Comparison of ENCODE assay signal across 8 cellular contexts in the genomic region with DNA sequence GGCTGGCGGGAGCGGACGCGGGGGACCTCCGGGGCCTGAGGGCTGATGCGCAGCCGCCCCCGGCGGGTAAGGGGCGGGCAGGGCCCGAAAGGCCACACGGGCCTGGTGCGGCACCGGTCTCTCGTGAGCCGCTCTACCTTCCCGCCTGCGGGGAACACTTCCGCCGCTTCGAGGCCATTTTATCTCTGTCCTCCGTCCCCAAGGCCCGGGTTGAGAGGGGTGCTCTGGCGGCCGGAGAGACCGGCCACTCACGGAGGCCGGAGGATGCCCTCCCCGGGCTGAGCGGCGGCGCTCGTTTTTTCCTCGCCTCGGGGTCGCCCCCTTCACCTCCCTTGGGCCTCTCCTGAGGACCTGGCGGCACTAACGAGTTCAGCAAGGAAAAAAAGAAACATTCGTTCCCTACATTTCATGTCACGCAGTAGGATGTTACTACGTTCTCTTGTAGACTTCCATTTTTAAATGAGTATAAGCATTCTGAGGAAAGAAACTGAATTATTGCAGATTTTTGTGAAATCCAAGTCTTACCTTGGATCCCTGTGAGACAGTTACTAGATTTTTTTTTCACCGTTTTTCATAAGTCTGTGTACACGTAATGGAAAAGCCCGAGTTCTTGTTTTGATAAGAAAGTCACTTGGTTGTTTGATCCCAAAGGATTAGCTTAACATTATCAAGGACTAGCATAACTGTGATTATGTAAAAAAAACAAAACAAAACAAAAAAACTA. TPM values are rescaled to one million over a fixed set of nuclear protein-coding genes. Genes with fewer than 3 reads are reported as not detected.
DNase-seq lines count a peak whose midpoint lies in the region; ATAC-seq and TF ChIP-seq lines count a peak whose summit lies in the region.

No MANE protein-coding gene starts in this region.

- 0% methylated on average over 31 of the region's 44 CpGs for WGBS in mesenchymal stem cell
- WGBS in tibial nerve, 2 donors, result 0 to 1% methylated on average over 23 to 32 of the region's 44 CpGs

- peak overlapping the region; percentile 97 for H3K9ac ChIP-seq in mesenchymal stem cell (ENCODE audit: low read length)

- peak overlapping the region; percentile 93 to 98 for H3K18ac ChIP-seq in mesenchymal stem cell (ENCODE audit: low read depth in 1 of 2, low read length in 2 of 2)

- peaks cover 3% of the 10 kb centered on the region for H3K9me3 Mint-ChIP-seq in Calu3 (ENCODE audit: low read depth, unreplicated experiment)

- H2BK12ac ChIP-seq in mesenchymal stem cell (ENCODE audit: low read length in 2 of 2), result peak overlapping the region in 1 of 2 experiments; percentile 38

- peak overlapping the region in 1 of 2 experiments; percentile 95 for H3K14ac ChIP-seq in mesenchymal stem cell (ENCODE audit: low read length in 2 of 2)

- H3K4me2 ChIP-seq in mesenchymal stem cell (ENCODE audit: low read length, poor library complexity, severe bottlenecking), result peak overlapping the region; percentile 27

- H2BK120ac ChIP-seq in mesenchymal stem cell (ENCODE audit: low read depth, low read length), result peak overlapping the region; percentile 97

- no TSS peak for BruUV-seq in Calu3 (replicated peaks; lab: Mats Ljungman, UMichigan)

- peak overlapping the region; percentile 85 for H4K8ac ChIP-seq in mesenchymal stem cell (ENCODE audit: low read length)

- peak overlapping the region; percentile 73 for H3K27ac Mint-ChIP-seq in Calu3 (ENCODE audit: unreplicated experiment)

- no peak for TF ChIP-seq CTCF in Calu3 (IDR thresholded peaks at IDR 0.05; ENCODE audit: unreplicated experiment)
- TF ChIP-seq CTCF in tibial nerve (IDR thresholded peaks at IDR 0.05), result no peak

- H3K27ac ChIP-seq in mesenchymal stem cell (ENCODE audit: low read length, poor library complexity, severe bottlenecking) (peak overlapping the region; percentile 80), tibial nerve (peak overlapping the region; percentile 98 to 100 (median 99))

- H2AK5ac ChIP-seq in mesenchymal stem cell (ENCODE audit: low read length, severe bottlenecking), result no peak overlapping the region

- H3K27me3 ChIP-seq in mesenchymal stem cell (ENCODE audit: control insufficient read depth in 1 of 2, insufficient read depth in 1 of 2, low read length in 2 of 2), result no peaks in the 10 kb centered on the region
- H3K27me3 ChIP-seq in tibial nerve, result no peaks in the 10 kb centered on the region

- no peak for TF ChIP-seq POLR2A in tibial nerve (IDR thresholded peaks at IDR 0.05)

- H3K36me3 ChIP-seq in mesenchymal stem cell (ENCODE audit: control insufficient read depth in 1 of 2, insufficient read depth in 2 of 2, low read depth in 1 of 2, low read length in 2 of 2) (peaks cover 0 to 16% of the 10 kb centered on the region in 2 experiments), tibial nerve (no peaks in the 10 kb centered on the region)

- peak overlapping the region; percentile 96 for H2BK15ac ChIP-seq in mesenchymal stem cell (ENCODE audit: low read depth, poor library complexity, severe bottlenecking)

- TF ChIP-seq EP300 in tibial nerve (IDR thresholded peaks at IDR 0.05), result peak in 1 of 2 donors; percentile 21

- H4K91ac ChIP-seq in mesenchymal stem cell (ENCODE audit: low read length), result peak overlapping the region; percentile 86

- H3K4me1 ChIP-seq in mesenchymal stem cell (ENCODE audit: control insufficient read depth, insufficient read depth, low read depth, low read length) (no peaks in the 10 kb centered on the region), tibial nerve (peaks cover 0 to 59% (median 34%) of the 10 kb centered on the region in 4 donors)

- H3K4me3 ChIP-seq in mesenchymal stem cell (ENCODE audit: insufficient read depth in 1 of 2, low read depth in 1 of 2, low read length in 2 of 2) (peak overlapping the region; percentile 85 to 92), tibial nerve (peak overlapping the region; percentile 75 to 96 (median 84))

- peak overlapping the region; percentile 91 for H3K4me3 Mint-ChIP-seq in Calu3 (ENCODE audit: low read depth, unreplicated experiment)

- no peaks in the 10 kb centered on the region for H3K27me3 Mint-ChIP-seq in Calu3 (ENCODE audit: unreplicated experiment)

- peak overlapping the region; percentile 94 to 98 for H3K23ac ChIP-seq in mesenchymal stem cell (ENCODE audit: low read length in 2 of 2)

- peaks cover 5% of the 10 kb centered on the region for H3K4me1 Mint-ChIP-seq in Calu3 (ENCODE audit: low read depth, unreplicated experiment)

- intact Hi-C loops in Calu3 (cut with micrococcal nuclease; ENCODE audit: unreplicated experiment), result loop anchor here (2.0 to 5.0 kb wide), 2 partner anchors 37 to 59 kb away; partner anchors contain the start of gene TCP1

- no peak for DNase-seq in Calu3
- peak; percentile 48 for DNase-seq in RKO (ENCODE audit: low spot score)
- peak; percentile 56 for DNase-seq in dermis blood vessel endothelial cell
- peak; percentile 60 for DNase-seq in mesenchymal stem cell
- DNase-seq in tibial nerve (ENCODE audit: low spot score in 2 of 2), result no peak
- DNase-seq in cerebellar nuclear complex (lab: John Stamatoyannopoulos, UW), result no peak

- CTCF ChIA-PET in Calu3 (lab: Charles Lee), result interaction anchor here (0.6 to 3.1 kb wide), 3 partner anchors 29 to 62 kb away, joined by 4 to 16 read pairs (median 5); partner anchors contain the start of genes MRPL18 and TCP1

- H3K36me3 Mint-ChIP-seq in Calu3 (ENCODE audit: insufficient read depth, unreplicated experiment), result peaks cover 75% of the 10 kb centered on the region

- peaks cover 6% of the 10 kb centered on the region for H3K79me1 ChIP-seq in mesenchymal stem cell (replicated peaks; ENCODE audit: low read length, poor library complexity, severe bottlenecking)

- H3K9me3 ChIP-seq in mesenchymal stem cell (ENCODE audit: control insufficient read depth, low read length) (no peaks in the 10 kb centered on the region), tibial nerve (no peaks in the 10 kb centered on the region)

- H2AFZ ChIP-seq in mesenchymal stem cell (ENCODE audit: low read depth, low read length), result peak overlapping the region; percentile 37

- ATAC-seq in GM19043 (IDR thresholded peaks at IDR 0.05; ENCODE audit: low read depth, unreplicated experiment) (peak; percentile 28), HG03159 (IDR thresholded peaks at IDR 0.05; ENCODE audit: unreplicated experiment) (peak; percentile 38)

- peak overlapping the region; percentile 93 to 98 for H3K4ac ChIP-seq in mesenchymal stem cell (ENCODE audit: low read depth in 1 of 2, low read length in 2 of 2)

- H2BK5ac ChIP-seq in mesenchymal stem cell (ENCODE audit: low read depth, low read length, poor library complexity, severe bottlenecking), result peak overlapping the region; percentile 87

RNA-seq across cellular contexts. Expression of gene WTAP, which starts 0.6 kb away (rescaled TPM):
- total RNA-seq in Calu3 (2022) (91.8 and 103 TPM in 2 replicates), dermis blood vessel endothelial cell (96.4 and 131 TPM in 2 replicates), tibial nerve (10 to 100 TPM; 69.3 to 81.4 (median 78.0) TPM)
- polyA plus RNA-seq in mesenchymal stem cell (2013, experiment 1 of 2), result 66.5 TPM
- 69.2 TPM for polyA plus RNA-seq in mesenchymal stem cell (2013, experiment 2 of 2)

RNA-seq across cellular contexts. Expression of gene ACAT2, which starts 34.0 kb away (rescaled TPM):
- total RNA-seq in Calu3 (2022), result 92.3 and 108 TPM in 2 replicates
- total RNA-seq in dermis blood vessel endothelial cell, result 40.2 and 81.4 TPM in 2 replicates
- 90.6 TPM for polyA plus RNA-seq in mesenchymal stem cell (2013, experiment 1 of 2)
- 91.2 TPM for polyA plus RNA-seq in mesenchymal stem cell (2013, experiment 2 of 2)
- total RNA-seq in tibial nerve, result 10 to 100 TPM in 3 of 4 donors, 1 to 10 TPM in 1; 8.1 to 20.6 (median 17.1) TPM

RNA-seq across cellular contexts. Expression of gene SOD2, which starts 34.8 kb away (rescaled TPM):
- total RNA-seq in Calu3 (2022), result 143 and 202 TPM in 2 replicates
- total RNA-seq in dermis blood vessel endothelial cell, result 274 and 891 TPM in 2 replicates
- 86.6 TPM for polyA plus RNA-seq in mesenchymal stem cell (2013, experiment 1 of 2)
- 89.2 TPM for polyA plus RNA-seq in mesenchymal stem cell (2013, experiment 2 of 2)
- 100 to 1,000 TPM in 3 of 4 donors, 10 to 100 TPM in 1; 95.6 to 457 (median 287) TPM for total RNA-seq in tibial nerve

Comparison
In these comparisons a context has a peak if more than half of its experiments do, and no peak if none do; other contexts are left out.
1. DNase-seq: peak in RKO (single experiment), dermis blood vessel endothelial cell (single experiment) and mesenchymal stem cell (single experiment); none in Calu3 (single experiment), tibial nerve (0 of 2) and cerebellar nuclear complex (0 of 2).